15 cellular contexts compared by ENCODE assay signal in genomic region chr13:99057310-99057975, GRCh38.
DNase-seq lines count a peak whose midpoint lies in the region; ATAC-seq, FAIRE-seq and TF ChIP-seq lines count a peak whose summit lies in the region.
"Had no signal": no experiment of that assay in that cellular context is flagged by ENCODE, and none has a peak within 500 bp of the region (broad histone marks: within the 10 kb centered on the region; RNA-seq: fewer than 3 reads in every experiment).

No MANE protein-coding gene starts in this region.

- no peak overlapping the region for H3K4me3 ChIP-seq in CD4-positive, alpha-beta memory T cell (ENCODE audit: low read length in 2 of 2)
- no peak overlapping the region for H3K4me3 ChIP-seq in RWPE2 (ENCODE audit: severe bottlenecking)
- no peak overlapping the region for H3K4me3 ChIP-seq in fibroblast of mammary gland (ENCODE audit: control insufficient read depth, low read depth, low read length)
- H3K4me3 ChIP-seq in pancreas, result no peak overlapping the region

- ATAC-seq in RWPE2 (ENCODE audit: low read depth), result peak; percentile 73
- peak; percentile 45 to 75 (median 65) for ATAC-seq in pancreas
- ATAC-seq in HG02870 (IDR thresholded peaks at IDR 0.05; ENCODE audit: unreplicated experiment), result no peak

- CTCF ChIA-PET in CD4-positive, alpha-beta memory T cell (lab: Charles Lee; ENCODE audit: partially characterized antibody), result interaction anchor here (2.3 kb wide), 1 partner anchor 7 kb away, joined by 8 read pairs; no protein-coding TSS in a partner anchor

- no peaks in the 10 kb centered on the region for H3K27me3 ChIP-seq in CD4-positive, alpha-beta memory T cell (ENCODE audit: insufficient read depth, low read length)
- H3K27me3 ChIP-seq in RWPE2 (ENCODE audit: insufficient read depth, poor library complexity, severe bottlenecking) (no peaks in the 10 kb centered on the region), pancreas (no peaks in the 10 kb centered on the region)

- H3K27me3 Mint-ChIP-seq in CD4-positive, alpha-beta memory T cell, result no peaks in the 10 kb centered on the region

- no peak for FAIRE-seq in pancreas (lab: Jason Lieb, UNC)

- no peaks in the 10 kb centered on the region for H3K36me3 ChIP-seq in CD4-positive, alpha-beta memory T cell (ENCODE audit: insufficient read depth, low read length)
- no peaks in the 10 kb centered on the region for H3K36me3 ChIP-seq in RWPE2 (ENCODE audit: low read depth)
- H3K36me3 ChIP-seq in pancreas, result no peaks in the 10 kb centered on the region

- peak overlapping the region in 1 of 8 donors; percentile 6 for H3K4me3 Mint-ChIP-seq in CD4-positive, alpha-beta memory T cell
- H3K4me3 Mint-ChIP-seq: mesothelial cell of epicardium had no signal

- POLR2A ChIA-PET in CD4-positive, alpha-beta memory T cell (lab: Charles Lee; ENCODE audit: partially characterized antibody), result interaction anchor here (1.9 to 3.8 kb wide), 3 partner anchors 11 to 29 kb away, joined by 7 to 27 read pairs (median 8); no protein-coding TSS in a partner anchor

- in situ Hi-C loops in GM13977 (cut with MboI; ENCODE audit: low pct_unique_long_range_greater_than_20kb, low sequenced_read_pairs, unreplicated experiment), result no loop called here

- TF ChIP-seq CTCF in RWPE2 (IDR thresholded peaks at IDR 0.05; ENCODE audit: poor library complexity, severe bottlenecking) (no peak), fibroblast of mammary gland (conservative IDR thresholded peaks at IDR 0.05; ENCODE audit: control insufficient read depth, insufficient read depth, low read depth, low read length) (no peak), pancreas (IDR thresholded peaks at IDR 0.05) (no peak), GM13977 (IDR thresholded peaks at IDR 0.05; ENCODE audit: extremely low read depth, insufficient read depth, missing control alignments) (no peak)

- peak overlapping the region; percentile 29 to 79 (median 64) for H3K27ac Mint-ChIP-seq in CD4-positive, alpha-beta memory T cell

- H3K27ac ChIP-seq in CD4-positive, alpha-beta memory T cell (ENCODE audit: low read depth, low read length), result no peak overlapping the region
- H3K27ac ChIP-seq in RWPE2 (ENCODE audit: poor library complexity, severe bottlenecking) (peak overlapping the region; percentile 67), pancreas (no peak overlapping the region), substantia nigra (ENCODE audit: low read depth, low read length, poor library complexity, severe bottlenecking) (no peak overlapping the region)
- H3K27ac ChIP-seq: C4-2B had no signal

- H3K4me1 Mint-ChIP-seq in CD4-positive, alpha-beta memory T cell, result peaks cover 55 to 94% (median 80%) of the 10 kb centered on the region in 4 donors

- H3K4me1 ChIP-seq in CD4-positive, alpha-beta memory T cell (ENCODE audit: insufficient read depth, low read length), result peaks cover 84% of the 10 kb centered on the region
- H3K4me1 ChIP-seq in RWPE2 (ENCODE audit: insufficient read depth, poor library complexity, severe bottlenecking) (peaks cover 32% of the 10 kb centered on the region), pancreas (peaks cover 8% of the 10 kb centered on the region in 3 donors)

- DNase-seq in CD4-positive, alpha-beta memory T cell, result no peak
- DNase-seq in RWPE2 (ENCODE audit: low spot score) (no peak), fibroblast of mammary gland (ENCODE audit: low read depth) (peak; percentile 74), pancreas (no peak), GM13977 (ENCODE audit: low spot score) (no peak), NCI-H2171 treated with DMSO at 0.1 percent for 48 hours (lab: John Stamatoyannopoulos, UW) (no peak), substantia nigra (lab: John Stamatoyannopoulos, UW) (no peak)
- DNase-seq: amniotic stem cell; NCI-H1105; NCI-H526 treated with DMSO at 0.1 percent for 48 hours; SHP77; stimulated activated naive CD4-positive, alpha-beta T cell treated with Interleukin-2 at 50 U/mL for 16 hours had no signal

- H3K9me3 ChIP-seq in CD4-positive, alpha-beta memory T cell (ENCODE audit: control insufficient read depth in 1 of 2, low read length in 2 of 2), result no peaks in the 10 kb centered on the region
- H3K9me3 ChIP-seq in RWPE2 (ENCODE audit: severe bottlenecking) (no peaks in the 10 kb centered on the region), pancreas (no peaks in the 10 kb centered on the region)

- no peaks in the 10 kb centered on the region for H3K36me3 Mint-ChIP-seq in CD4-positive, alpha-beta memory T cell
- H3K36me3 Mint-ChIP-seq: mesothelial cell of epicardium had no signal

- H3K9me3 Mint-ChIP-seq in CD4-positive, alpha-beta memory T cell, result peaks cover 0 to 2% (median 0%) of the 10 kb centered on the region in 8 donors
- H3K9me3 Mint-ChIP-seq: mesothelial cell of epicardium had no signal

- WGBS in pancreas, 2 donors, result 46 to 47% methylated on average over 4 of the region's 4 CpGs

- intact Hi-C loops in CD4-positive, alpha-beta memory T cell (cut with micrococcal nuclease), result loop anchor here (10.0 kb wide), 1 partner anchor 1617 kb away; the partner anchor contains the start of gene TMTC4
- intact Hi-C loops in pancreas (cut with DNase I), result no loop called here
